Comparison of ENCODE assay signal across 9 cellular contexts in genomic region chr13:113897161-113897560, GRCh38. TPM values are rescaled to one million over a fixed set of nuclear protein-coding genes. Genes with fewer than 3 reads are reported as not detected.
A peak's percentile ranks its signal among the peaks of the same experiment; 100 is the strongest.
DNase-seq lines count a peak whose midpoint lies in the region; ATAC-seq and TF ChIP-seq lines count a peak whose summit lies in the region.
"Had no signal": no experiment of that assay in that cellular context is flagged by ENCODE, and none has a peak within 500 bp of the region (broad histone marks: within the 10 kb centered on the region; RNA-seq: fewer than 3 reads in every experiment).

No MANE protein-coding gene starts in this region.

- peak overlapping the region; percentile 36 for H2AFZ ChIP-seq in mesenchymal stem cell (ENCODE audit: low read depth, low read length)

- peak overlapping the region; percentile 97 for H2AK5ac ChIP-seq in mesenchymal stem cell (ENCODE audit: low read length, severe bottlenecking)

- peak overlapping the region; percentile 99 for H2BK5ac ChIP-seq in mesenchymal stem cell (ENCODE audit: low read depth, low read length, poor library complexity, severe bottlenecking)

- H3K9ac ChIP-seq in mesenchymal stem cell (ENCODE audit: low read length) = peak overlapping the region; percentile 62

- H3K23ac ChIP-seq in mesenchymal stem cell (ENCODE audit: low read length in 2 of 2) = no peak overlapping the region

- no peak overlapping the region for H2BK15ac ChIP-seq in mesenchymal stem cell (ENCODE audit: low read depth, poor library complexity, severe bottlenecking)

- peaks cover 16% of the 10 kb centered on the region for H3K4me1 ChIP-seq in mesenchymal stem cell (ENCODE audit: control insufficient read depth, insufficient read depth, low read depth, low read length)

- 7% methylated on average over 4 of the region's 4 CpGs for WGBS in mesenchymal stem cell

- no peaks in the 10 kb centered on the region for H3K79me1 ChIP-seq in mesenchymal stem cell (replicated peaks; ENCODE audit: low read length, poor library complexity, severe bottlenecking)

- DNase-seq in AG08396 (ENCODE audit: low spot score) (peak; percentile 93), coronary artery (ENCODE audit: low spot score) (peak; percentile 60), mesenchymal stem cell (peak; percentile 93), NCI-H2196 (lab: John Stamatoyannopoulos, UW; ENCODE audit: unreplicated experiment) (no peak)
- no peak for DNase-seq in activated CD4-positive, alpha-beta T cell treated with anti-CD3 and anti-CD28 coated beads for 4 hours
- DNase-seq: SIG-M5 had no signal

- H3K36me3 ChIP-seq in mesenchymal stem cell (ENCODE audit: control insufficient read depth in 1 of 2, insufficient read depth in 2 of 2, low read depth in 1 of 2, low read length in 2 of 2) = no peaks in the 10 kb centered on the region

- ATAC-seq in GM18909 (IDR thresholded peaks at IDR 0.05; ENCODE audit: poor library complexity, unreplicated experiment) (no peak), GM21737 (IDR thresholded peaks at IDR 0.05; ENCODE audit: unreplicated experiment) (no peak)

- no peak overlapping the region for H3K27ac ChIP-seq in coronary artery
- H3K27ac ChIP-seq in mesenchymal stem cell (ENCODE audit: low read length, poor library complexity, severe bottlenecking) = peak overlapping the region; percentile 100

- H4K91ac ChIP-seq in mesenchymal stem cell (ENCODE audit: low read length) = peak overlapping the region; percentile 71

- no peaks in the 10 kb centered on the region for H3K27me3 ChIP-seq in mesenchymal stem cell (ENCODE audit: control insufficient read depth in 1 of 2, insufficient read depth in 1 of 2, low read length in 2 of 2)

- H2BK12ac ChIP-seq in mesenchymal stem cell (ENCODE audit: low read length in 2 of 2) = peak overlapping the region; percentile 45 to 61

- no peak for TF ChIP-seq CTCF in coronary artery (IDR thresholded peaks at IDR 0.05)

- peaks cover 5% of the 10 kb centered on the region for H3K9me3 ChIP-seq in mesenchymal stem cell (ENCODE audit: control insufficient read depth, low read length)

- peak overlapping the region; percentile 82 for H4K8ac ChIP-seq in mesenchymal stem cell (ENCODE audit: low read length)

- peak overlapping the region; percentile 59 to 88 for H3K18ac ChIP-seq in mesenchymal stem cell (ENCODE audit: low read depth in 1 of 2, low read length in 2 of 2)

- peak; percentile 20; the same call in 1 of the 2 replicates for TF ChIP-seq RAD21 in Ishikawa (IDR thresholded peaks at IDR 0.05; ENCODE audit: low read depth)

- peak; percentile 94 for TF ChIP-seq EP300 in Ishikawa (IDR thresholded peaks at IDR 0.05; ENCODE audit: borderline replicate concordance)

- H2BK120ac ChIP-seq in mesenchymal stem cell (ENCODE audit: low read depth, low read length) = no peak overlapping the region

- peak overlapping the region in 1 of 2 experiments; percentile 66 for H3K14ac ChIP-seq in mesenchymal stem cell (ENCODE audit: low read length in 2 of 2)

- H3K4me3 ChIP-seq in coronary artery = no peak overlapping the region
- H3K4me3 ChIP-seq in mesenchymal stem cell (ENCODE audit: insufficient read depth in 1 of 2, low read depth in 1 of 2, low read length in 2 of 2) = no peak overlapping the region

- H3K4ac ChIP-seq in mesenchymal stem cell (ENCODE audit: low read depth in 1 of 2, low read length in 2 of 2) = peak overlapping the region in 1 of 2 experiments; percentile 15

- no peak overlapping the region for H3K4me2 ChIP-seq in mesenchymal stem cell (ENCODE audit: low read length, poor library complexity, severe bottlenecking)

TF ChIP-seq in Ishikawa, 13 proteins besides CTCF, POLR2A, EP300 and RAD21:
- TF ChIP-seq REST (IDR thresholded peaks at IDR 0.05; ENCODE audit: low read depth) (no peak), CREB1 (IDR thresholded peaks at IDR 0.05; ENCODE audit: low read depth) (no peak), TCF12 (IDR thresholded peaks at IDR 0.05; ENCODE audit: low read depth) (peak; percentile 94), FOXM1 (IDR thresholded peaks at IDR 0.05; ENCODE audit: borderline replicate concordance, low read depth) (peak; percentile 84), ZBTB7A (IDR thresholded peaks at IDR 0.05; ENCODE audit: low read depth) (no peak), USF1 (IDR thresholded peaks at IDR 0.05) (no peak), NFIC (IDR thresholded peaks at IDR 0.05) (peak; percentile 69), TAF1 (IDR thresholded peaks at IDR 0.05; ENCODE audit: low read depth) (no peak), TEAD4 (IDR thresholded peaks at IDR 0.05) (peak; percentile 93), EGR1 (IDR thresholded peaks at IDR 0.05) (no peak), YY1 (IDR thresholded peaks at IDR 0.05; ENCODE audit: low read depth) (no peak), MAX (IDR thresholded peaks at IDR 0.05) (no peak), CEBPB (IDR thresholded peaks at IDR 0.05) (no peak)

RNA-seq across cellular contexts. Expression of gene GAS6, which starts 33.3 kb away (rescaled TPM):
- polyA plus RNA-seq in mesenchymal stem cell (2013, experiment 1 of 2) = 126 TPM
- polyA plus RNA-seq in mesenchymal stem cell (2013, experiment 2 of 2) = 127 TPM

Comparison
In these comparisons a context has a peak if more than half of its experiments do, and no peak if none do; other contexts are left out.
1. DNase-seq: peak in AG08396 (single experiment), coronary artery (single experiment) and mesenchymal stem cell (single experiment); none in activated CD4-positive, alpha-beta T cell treated with anti-CD3 and anti-CD28 coated beads for 4 hours (0 of 2) and NCI-H2196 (single experiment).